ENCODE assay signal across 8 cellular contexts in genomic region chr2:217351378-217351777, GRCh38.
"Had no signal": no experiment of that assay in that cellular context is flagged by ENCODE, and none has a peak within 500 bp of the region (broad histone marks: within the 10 kb centered on the region; RNA-seq: fewer than 3 reads in every experiment).

No MANE protein-coding gene starts in this region.

- DNase-seq: GM23248, GOT3, H7, HFFc6, KBM-7 had no signal

- H3K9me3 ChIP-seq: HAP-1 had no signal

- H3K27ac Mint-ChIP-seq: HFFc6, IgD-negative memory B cell had no signal

- ATAC-seq: HCT116 had no signal

- H3K4me3 Mint-ChIP-seq: HFFc6, IgD-negative memory B cell had no signal

- H3K4me3 ChIP-seq: GM23248, HAP-1 had no signal

- H2AFZ ChIP-seq: GM23248 had no signal

- H3K4me1 Mint-ChIP-seq: IgD-negative memory B cell had no signal

- H3K27ac ChIP-seq: GM23248 had no signal

- H3K36me3 ChIP-seq: HAP-1 had no signal

- H3K9ac ChIP-seq: GM23248 had no signal
